Comparison of ENCODE assay signal across 21 cellular contexts in the genomic region with DNA sequence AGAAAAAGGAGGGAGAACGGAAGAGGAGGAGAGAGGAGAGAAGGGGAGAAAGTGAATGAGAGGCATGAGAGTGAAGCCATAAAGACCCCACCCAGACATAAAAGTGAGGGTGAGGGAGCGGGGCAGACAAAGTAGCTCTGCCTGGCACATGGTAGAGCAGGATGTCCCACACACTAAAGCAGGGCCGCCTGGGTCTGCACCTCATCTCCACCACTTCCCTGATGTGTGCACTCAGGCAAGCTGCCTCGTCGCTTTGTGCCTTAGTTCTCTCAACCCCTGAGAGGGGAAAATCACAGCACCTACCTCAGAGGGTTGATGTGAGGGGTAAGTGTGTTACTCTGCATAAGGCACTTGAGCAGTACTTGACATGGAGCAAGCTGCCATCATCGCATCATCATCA.
"Had no signal": no experiment of that assay in that cellular context is flagged by ENCODE, and none has a peak within 500 bp of the region (broad histone marks: within the 10 kb centered on the region; RNA-seq: fewer than 3 reads in every experiment).

No MANE protein-coding gene starts in this region.

- H3K27ac Mint-ChIP-seq: activated CD4-positive, alpha-beta T cell treated with anti-CD3 and anti-CD28 coated beads, Interleukin-2, amount 10 ng/mL, durations not matched to agents 7 days and 5 days; activated naive CD4-positive, alpha-beta T cell treated with anti-CD3 and anti-CD28 coated beads for 36 hours; nephron; T-helper 2 cell treated with Interferon-gamma antibody and Interleukin-4, amounts not matched to agents 5 μg/mL and 100 μg/mL, for 36 hours had no signal

- H3K27me3 Mint-ChIP-seq: activated CD4-positive, alpha-beta T cell treated with anti-CD3 and anti-CD28 coated beads, Interleukin-2, amount 10 ng/mL, durations not matched to agents 7 days and 5 days; central memory CD8-positive, alpha-beta T cell had no signal

- H3K9me3 ChIP-seq: ascending aorta, left ventricle myocardium inferior, transverse colon had no signal

- DNase-seq: activated CD4-positive, alpha-beta T cell treated with anti-CD3 and anti-CD28 coated beads, Interleukin-2, amount 10 ng/mL, durations not matched to agents 7 days and 5 days; activated CD4-positive, CD25-positive, alpha-beta regulatory T cell treated with anti-CD3 and anti-CD28 coated beads, Interleukin-2, amount 50 U/mL, for 72 hours; activated CD8-positive, alpha-beta memory T cell treated with anti-CD3 and anti-CD28 coated beads, Interleukin-2, amount 50 U/mL, for 48 hours; activated naive CD4-positive, alpha-beta T cell treated with anti-CD3 and anti-CD28 coated beads for 36 hours; activated T-cell treated with anti-CD3 and anti-CD28 coated beads, Interleukin-2, amount 50 U/mL, for 4 hours; effector memory CD4-positive, alpha-beta T cell; foreskin melanocyte; glutamatergic neuron; kidney glomerular epithelial cell; left ventricle myocardium inferior; mammary epithelial cell; midbrain; nucleus accumbens; right cardiac atrium; stimulated activated CD4-positive, alpha-beta T cell treated with anti-CD3 and anti-CD28 coated beads, Interleukin-4, amount 100 ng/mL, for 24 hours; SW 1271; transverse colon had no signal

- H3K4me3 Mint-ChIP-seq: activated CD4-positive, alpha-beta T cell treated with anti-CD3 and anti-CD28 coated beads, Interleukin-2, amount 10 ng/mL, durations not matched to agents 7 days and 5 days; activated naive CD4-positive, alpha-beta T cell treated with anti-CD3 and anti-CD28 coated beads for 36 hours; activated T-cell treated with anti-CD3 and anti-CD28 coated beads, Interleukin-2, amount 50 U/mL, for 4 hours; central memory CD8-positive, alpha-beta T cell; nephron; T-helper 2 cell treated with Interferon-gamma antibody and Interleukin-4, amounts not matched to agents 5 μg/mL and 100 μg/mL, for 36 hours had no signal

- H3K9me3 Mint-ChIP-seq: activated naive CD4-positive, alpha-beta T cell treated with anti-CD3 and anti-CD28 coated beads for 36 hours; activated T-cell treated with anti-CD3 and anti-CD28 coated beads, Interleukin-2, amount 50 U/mL, for 4 hours; central memory CD8-positive, alpha-beta T cell; nephron; T-helper 2 cell treated with Interferon-gamma antibody and Interleukin-4, amounts not matched to agents 5 μg/mL and 100 μg/mL, for 36 hours had no signal

- ATAC-seq: activated T-cell treated with anti-CD3 and anti-CD28 coated beads, Interleukin-2, amount 50 U/mL, for 4 hours; right cardiac atrium had no signal
